ENCODE assay signal across 16 cellular contexts in genomic region chr3:48599509-48600285, GRCh38. TPM values are rescaled to one million over a fixed set of nuclear protein-coding genes. Genes with fewer than 3 reads are reported as not detected.
A peak's percentile ranks its signal among the peaks of the same experiment; 100 is the strongest.
DNase-seq lines count a peak whose midpoint lies in the region; ATAC-seq lines count a peak whose summit lies in the region.
"Had no signal": no experiment of that assay in that cellular context is flagged by ENCODE, and none has a peak within 500 bp of the region (broad histone marks: within the 10 kb centered on the region; RNA-seq: fewer than 3 reads in every experiment).

No MANE protein-coding gene starts in this region.

- no peak overlapping the region for H3K4me3 ChIP-seq in ACC112 (ENCODE audit: low read depth, low read length)
- H3K4me3 ChIP-seq in adipocyte (ENCODE audit: low read length) = no peak overlapping the region
- no peak overlapping the region for H3K4me3 ChIP-seq in right cardiac atrium (ENCODE audit: low read length)
- H3K4me3 ChIP-seq in skin epidermis = no peak overlapping the region
- H3K4me3 ChIP-seq: upper lobe of right lung had no signal

- ATAC-seq in right cardiac atrium (no peak), HG03045 (IDR thresholded peaks at IDR 0.05; ENCODE audit: unreplicated experiment) (no peak)
- ATAC-seq: upper lobe of right lung had no signal

- no peaks in the 10 kb centered on the region for H3K9me3 ChIP-seq in adipocyte (ENCODE audit: control insufficient read depth, low read length)
- H3K9me3 ChIP-seq in right cardiac atrium (ENCODE audit: control insufficient read depth, low read length) = no peaks in the 10 kb centered on the region
- H3K9me3 ChIP-seq: upper lobe of right lung had no signal

- peaks cover 1% of the 10 kb centered on the region for H3K79me2 ChIP-seq in ACC112 (ENCODE audit: control insufficient read depth, insufficient read depth, low read length, unreplicated experiment)
- H3K79me2 ChIP-seq: parathyroid adenoma had no signal

- H3K27me3 ChIP-seq in ACC112 (ENCODE audit: insufficient read depth, low read length) = no peaks in the 10 kb centered on the region
- H3K27me3 ChIP-seq in adipocyte (replicated peaks; ENCODE audit: control insufficient read depth, insufficient read depth, low read length) = no peaks in the 10 kb centered on the region
- H3K27me3 ChIP-seq in right cardiac atrium (ENCODE audit: control insufficient read depth, insufficient read depth) = no peaks in the 10 kb centered on the region
- H3K27me3 ChIP-seq: upper lobe of right lung had no signal

- intact Hi-C loops in right cardiac atrium (cut with DNase I) = no loop called here

- peak overlapping the region; percentile 51 for H3K9ac ChIP-seq in adipocyte (ENCODE audit: low read length)
- H3K9ac ChIP-seq: parathyroid adenoma had no signal

- H3K36me3 ChIP-seq in ACC112 (ENCODE audit: insufficient read depth, low read length) (peaks cover 21% of the 10 kb centered on the region; the same call in 1 of the 2 replicates), adipocyte (ENCODE audit: control insufficient read depth, insufficient read depth, low read length, severe bottlenecking) (peaks cover 69% of the 10 kb centered on the region)

- peaks cover 41% of the 10 kb centered on the region for H3K4me1 ChIP-seq in ACC112 (ENCODE audit: control insufficient read depth, insufficient read depth, low read length, unreplicated experiment)
- H3K4me1 ChIP-seq in adipocyte (ENCODE audit: control insufficient read depth, insufficient read depth, low read length) = peaks cover 39% of the 10 kb centered on the region
- peaks cover 25% of the 10 kb centered on the region for H3K4me1 ChIP-seq in right cardiac atrium (ENCODE audit: control insufficient read depth, insufficient read depth, low read length)

- H3K27ac ChIP-seq in ACC112 (ENCODE audit: low read depth, low read length) (peak overlapping the region; percentile 85), right cardiac atrium (ENCODE audit: low read length) (peak overlapping the region; percentile 89), skin epidermis (peak overlapping the region in 15 of 21 experiments; percentile 39 to 95 (median 78))
- H3K27ac ChIP-seq: parathyroid adenoma had no signal

- DNase-seq in adipocyte (ENCODE audit: low read depth) (no peak), right cardiac atrium (peak in 2 of 3 donors; percentile 39 to 55), NAMALWA (ENCODE audit: low spot score) (no peak), NCI-H2171 (lab: John Stamatoyannopoulos, UW) (no peak), NCI-H1092 (lab: John Stamatoyannopoulos, UW) (no peak)
- DNase-seq: anterior cingulate cortex, GOT3, mesendoderm, NCI-H2107, SHP77 treated with DMSO at 0.1 percent for 48 hours, upper lobe of right lung had no signal

- 93% methylated on average over 12 of the region's 12 CpGs for WGBS in right cardiac atrium

- no peak overlapping the region for H2AFZ ChIP-seq in ACC112 (ENCODE audit: low read length, unreplicated experiment)
- H2AFZ ChIP-seq: parathyroid adenoma had no signal

RNA-seq across cellular contexts. Expression of gene COL7A1, which starts 4.6 kb away (rescaled TPM):
- 10 to 100 TPM in 2 of 4 donors, 1 to 10 TPM in 2; 4.8 to 20.4 (median 10.6) TPM for total RNA-seq in right cardiac atrium
- polyA plus RNA-seq in right cardiac atrium = 8.7 TPM

RNA-seq across cellular contexts. Expression of gene UQCRC1, which starts 9.7 kb away (rescaled TPM):
- total RNA-seq in right cardiac atrium = 100 to 1,000 TPM; 622 to 677 (median 648) TPM
- 865 TPM for polyA plus RNA-seq in right cardiac atrium

RNA-seq across cellular contexts. Expression of gene TMEM89, which starts 21.9 kb away (rescaled TPM):
- not detected for total RNA-seq in right cardiac atrium
- not detected for polyA plus RNA-seq in right cardiac atrium
- total RNA-seq: upper lobe of right lung had no signal

RNA-seq across cellular contexts. Expression of gene SLC26A6, which starts 35.6 kb away (rescaled TPM):
- 10 to 100 TPM in 3 of 4 donors, 1 to 10 TPM in 1; 8.6 to 15.4 (median 14.5) TPM for total RNA-seq in right cardiac atrium
- polyA plus RNA-seq in right cardiac atrium = 12.0 TPM

RNA-seq across cellular contexts. Expression of gene UCN2, which starts 36.1 kb away (rescaled TPM):
- not detected for total RNA-seq in right cardiac atrium
- polyA plus RNA-seq in right cardiac atrium = 0.16 TPM
- total RNA-seq: activated T-helper 2 cell treated with anti-CD3 and anti-CD28 coated beads, Interferon-gamma antibody, Interleukin-2, Interleukin-4, amounts not matched to agents 10 μg/mL and 5 μg/mL and 100 μg/mL, durations not matched to agents 14 hours and 24 hours and 36 hours; upper lobe of right lung had no signal

Comparison
In these comparisons a context has a peak if more than half of its experiments do, and no peak if none do; other contexts are left out.
1. DNase-seq: peak in right cardiac atrium (2 of 3); none in adipocyte (single experiment), NAMALWA (single experiment), NCI-H2171 (single experiment) and NCI-H1092 (single experiment).
2. Peak in every context shown above with its lines, with median percentiles within 50 percentile points of each other: H3K27ac ChIP-seq.